Comparison of ENCODE assay signal across 13 cellular contexts in genomic region chr15:57540736-57541135, GRCh38.
DNase-seq lines count a peak whose midpoint lies in the region; ATAC-seq and TF ChIP-seq lines count a peak whose summit lies in the region.
"Had no signal": no experiment of that assay in that cellular context is flagged by ENCODE, and none has a peak within 500 bp of the region (broad histone marks: within the 10 kb centered on the region; RNA-seq: fewer than 3 reads in every experiment).

No MANE protein-coding gene starts in this region.

- no peak overlapping the region for H3K4me3 ChIP-seq in GM12865 (ENCODE audit: low read depth, low read length)

- DNase-seq in GM12865 (ENCODE audit: low read depth) (peak; percentile 83), dedifferentiated amniotic fluid mesenchymal stem cell (ENCODE audit: extremely low spot score) (no peak), midbrain (lab: John Stamatoyannopoulos, UW) (no peak), NCI-H1092 treated with DMSO at 0.1 percent for 48 hours (lab: John Stamatoyannopoulos, UW) (no peak)
- DNase-seq: activated CD8-positive, alpha-beta memory T cell treated with anti-CD3 and anti-CD28 coated beads, Interleukin-2, amount 50 U/mL, for 48 hours; CD4-positive, alpha-beta T cell; HFFc6; hypothalamus; NCI-H1694 had no signal

- TF ChIP-seq CTCF in GM12865 (IDR thresholded peaks at IDR 0.05; ENCODE audit: insufficient read depth, low read depth, low read length, missing control alignments): no peak

- peak; percentile 79 for ATAC-seq in GM18867 (IDR thresholded peaks at IDR 0.05; ENCODE audit: unreplicated experiment)
- peak; percentile 76 for ATAC-seq in HG02571 (IDR thresholded peaks at IDR 0.05; ENCODE audit: unreplicated experiment)
- ATAC-seq in HG03558 (IDR thresholded peaks at IDR 0.05; ENCODE audit: extremely low read depth, unreplicated experiment): peak; percentile 66
- no peak for ATAC-seq in GM21390 (IDR thresholded peaks at IDR 0.05; ENCODE audit: unreplicated experiment)
